ENCODE assay signal across 23 cellular contexts in genomic region chr4:126564283-126564854, GRCh38.
"Had no signal": no experiment of that assay in that cellular context is flagged by ENCODE, and none has a peak within 500 bp of the region (broad histone marks: within the 10 kb centered on the region; RNA-seq: fewer than 3 reads in every experiment).

No MANE protein-coding gene starts in this region.

- H3K4me3 Mint-ChIP-seq: activated CD4-positive, alpha-beta memory T cell treated with anti-CD3 and anti-CD28 coated beads for 36 hours; activated naive CD4-positive, alpha-beta T cell treated with anti-CD3 and anti-CD28 coated beads for 36 hours; activated naive CD8-positive, alpha-beta T cell treated with anti-CD3 and anti-CD28 coated beads, Interleukin-2, amount 10 ng/mL, durations not matched to agents 7 days and 5 days; effector memory CD8-positive, alpha-beta T cell; memory B cell; nephron; stimulated activated naive B cell treated with anti-CD40 and anti-IgM and Interleukin-4, amounts not matched to agents 10 μg/mL and 1 μg/mL and 100 μg/mL, for 72 hours had no signal

- DNase-seq: activated CD4-positive, alpha-beta memory T cell treated with anti-CD3 and anti-CD28 coated beads for 36 hours; activated CD4-positive, alpha-beta T cell treated with anti-CD3 and anti-CD28 coated beads for 48 hours; activated naive CD4-positive, alpha-beta T cell treated with anti-CD3 and anti-CD28 coated beads for 36 hours; activated naive CD8-positive, alpha-beta T cell treated with anti-CD3 and anti-CD28 coated beads, Interleukin-2, amount 10 ng/mL, durations not matched to agents 7 days and 5 days; activated T-cell treated with anti-CD3 and anti-CD28 coated beads, Interleukin-2, amount 50 U/mL, for 48 hours; amniotic stem cell; colonic mucosa; dorsolateral prefrontal cortex; effector memory CD8-positive, alpha-beta T cell; gastrocnemius medialis; head of caudate nucleus; hypothalamus; occipital lobe; posterior cingulate gyrus; small intestine; stimulated activated naive B cell treated with anti-CD40 and anti-IgM and Interleukin-4, amounts not matched to agents 10 μg/mL and 1 μg/mL and 100 μg/mL, for 72 hours; transverse colon; uterus had no signal

- H3K27me3 ChIP-seq: breast epithelium, colonic mucosa, dorsolateral prefrontal cortex, esophagus muscularis mucosa, gastrocnemius medialis, transverse colon, uterus had no signal

- H3K36me3 Mint-ChIP-seq: activated CD4-positive, alpha-beta memory T cell treated with anti-CD3 and anti-CD28 coated beads for 36 hours; activated naive CD8-positive, alpha-beta T cell treated with anti-CD3 and anti-CD28 coated beads, Interleukin-2, amount 10 ng/mL, durations not matched to agents 7 days and 5 days; memory B cell; stimulated activated naive B cell treated with anti-CD40 and anti-IgM and Interleukin-4, amounts not matched to agents 10 μg/mL and 1 μg/mL and 100 μg/mL, for 72 hours had no signal

- H3K4me1 ChIP-seq: breast epithelium, colonic mucosa, esophagus muscularis mucosa, gastrocnemius medialis, transverse colon, uterus had no signal

- H3K4me1 Mint-ChIP-seq: activated naive CD8-positive, alpha-beta T cell treated with anti-CD3 and anti-CD28 coated beads, Interleukin-2, amount 10 ng/mL, durations not matched to agents 7 days and 5 days; memory B cell; stimulated activated naive B cell treated with anti-CD40 and anti-IgM and Interleukin-4, amounts not matched to agents 10 μg/mL and 1 μg/mL and 100 μg/mL, for 72 hours had no signal

- H3K4me3 ChIP-seq: breast epithelium, colonic mucosa, dorsolateral prefrontal cortex, esophagus muscularis mucosa, gastrocnemius medialis, transverse colon, uterus had no signal

- H3K36me3 ChIP-seq: breast epithelium, colonic mucosa, esophagus muscularis mucosa, gastrocnemius medialis, transverse colon, uterus had no signal

- H3K27me3 Mint-ChIP-seq: activated CD4-positive, alpha-beta memory T cell treated with anti-CD3 and anti-CD28 coated beads for 36 hours; activated naive CD8-positive, alpha-beta T cell treated with anti-CD3 and anti-CD28 coated beads, Interleukin-2, amount 10 ng/mL, durations not matched to agents 7 days and 5 days; effector memory CD8-positive, alpha-beta T cell; memory B cell; stimulated activated naive B cell treated with anti-CD40 and anti-IgM and Interleukin-4, amounts not matched to agents 10 μg/mL and 1 μg/mL and 100 μg/mL, for 72 hours had no signal

- H3K9me3 ChIP-seq: breast epithelium, colonic mucosa, esophagus muscularis mucosa, gastrocnemius medialis, transverse colon, uterus had no signal

- H3K27ac Mint-ChIP-seq: activated CD4-positive, alpha-beta memory T cell treated with anti-CD3 and anti-CD28 coated beads for 36 hours; activated naive CD4-positive, alpha-beta T cell treated with anti-CD3 and anti-CD28 coated beads for 36 hours; activated naive CD8-positive, alpha-beta T cell treated with anti-CD3 and anti-CD28 coated beads, Interleukin-2, amount 10 ng/mL, durations not matched to agents 7 days and 5 days; effector memory CD8-positive, alpha-beta T cell; memory B cell; nephron; stimulated activated naive B cell treated with anti-CD40 and anti-IgM and Interleukin-4, amounts not matched to agents 10 μg/mL and 1 μg/mL and 100 μg/mL, for 72 hours had no signal

- ATAC-seq: effector memory CD8-positive, alpha-beta T cell; gastrocnemius medialis; sciatic nerve; stimulated activated naive B cell treated with anti-CD40 and anti-IgM and Interleukin-4, amounts not matched to agents 10 μg/mL and 1 μg/mL and 100 μg/mL, for 72 hours had no signal

- H3K27ac ChIP-seq: breast epithelium, colonic mucosa, esophagus muscularis mucosa, gastrocnemius medialis, transverse colon, uterus had no signal
